25 cellular contexts compared by ENCODE assay signal in the genomic region with DNA sequence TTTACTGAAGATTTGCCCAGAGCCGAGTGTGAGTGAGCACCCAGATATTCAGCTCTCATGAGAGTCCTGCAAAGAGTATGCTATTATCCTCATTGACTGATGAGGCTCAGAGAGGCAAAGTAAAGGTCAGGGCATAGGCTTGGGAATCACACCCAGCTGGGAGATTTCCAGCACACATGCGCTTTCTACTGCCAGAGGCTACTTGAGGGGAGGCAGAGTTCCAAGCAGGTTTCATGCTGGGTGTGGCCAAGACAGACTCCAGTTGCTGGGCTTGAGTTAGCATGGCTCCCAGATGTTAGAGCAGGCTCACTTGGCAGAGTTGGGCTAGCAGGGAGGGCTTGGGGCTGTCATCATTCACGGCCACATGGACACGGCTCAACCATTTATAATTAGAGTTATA. TPM values are rescaled to one million over a fixed set of nuclear protein-coding genes. Genes with fewer than 3 reads are reported as not detected.
"Had no signal": no experiment of that assay in that cellular context is flagged by ENCODE, and none has a peak within 500 bp of the region (broad histone marks: within the 10 kb centered on the region; RNA-seq: fewer than 3 reads in every experiment).

No MANE protein-coding gene starts in this region.

- H3K9me3 ChIP-seq: ascending aorta, body of pancreas had no signal

- H3K36me3 ChIP-seq: ascending aorta had no signal

- H3K27ac ChIP-seq: ascending aorta, body of pancreas, RWPE1 had no signal

- H3K27me3 ChIP-seq: ascending aorta, body of pancreas had no signal

- H3K4me1 ChIP-seq: ascending aorta, body of pancreas had no signal

- ATAC-seq: activated CD4-positive, CD25-positive, alpha-beta regulatory T cell treated with anti-CD3 and anti-CD28 coated beads, Interleukin-2, amount 50 U/mL, for 24 hours; activated CD8-positive, alpha-beta T cell treated with anti-CD3 and anti-CD28 coated beads, Interleukin-2, amount 10 ng/mL, durations not matched to agents 7 days and 5 days; body of pancreas; Panc1 had no signal

- DNase-seq: activated CD4-positive, alpha-beta T cell treated with anti-CD3 and anti-CD28 coated beads for 4 hours; activated CD8-positive, alpha-beta memory T cell treated with anti-CD3 and anti-CD28 coated beads, Interleukin-2, amount 50 U/mL, for 48 hours; activated CD8-positive, alpha-beta T cell treated with anti-CD3 and anti-CD28 coated beads, Interleukin-2, amount 10 ng/mL, durations not matched to agents 7 days and 5 days; activated effector memory CD4-positive, alpha-beta T cell treated with Interleukin-2 at 50 U/mL for 16 hours; activated naive CD4-positive, alpha-beta T cell; activated T-cell treated with anti-CD3 and anti-CD28 coated beads, Interleukin-2, amount 50 U/mL, for 1 hour; body of pancreas; MV-4-11; NCI-H1092 treated with DMSO at 0.1 percent for 48 hours; NCI-H1417 treated with DMSO at 0.1 percent for 48 hours; NCI-H1694 treated with DMSO at 0.1 percent for 48 hours; NCI-H2029 treated with DMSO at 0.1 percent for 48 hours; NCI-H345; NCI-H510A; NCI-H526 treated with DMSO at 0.1 percent for 48 hours; NCI-H82; OCI-M1; SHP77 treated with DMSO at 0.1 percent for 48 hours had no signal

- H3K4me3 ChIP-seq: ascending aorta, body of pancreas had no signal

RNA-seq across cellular contexts. Expression of gene FAM181A, which starts 14.4 kb away (rescaled TPM):
- total RNA-seq: activated CD8-positive, alpha-beta T cell treated with anti-CD3 and anti-CD28 coated beads, Interleukin-2, amount 10 ng/mL, durations not matched to agents 7 days and 5 days; ascending aorta; body of pancreas; bronchial epithelial cell; MCF 10A; SK-MEL-5 had no signal
